In genomic region chr18:77166523-77166922, GRCh38 we compare ENCODE assay signal across 24 cellular contexts. TPM values are rescaled to one million over a fixed set of nuclear protein-coding genes. Genes with fewer than 3 reads are reported as not detected.
DNase-seq lines count a peak whose midpoint lies in the region; ATAC-seq and TF ChIP-seq lines count a peak whose summit lies in the region.
"Had no signal": no experiment of that assay in that cellular context is flagged by ENCODE, and none has a peak within 500 bp of the region (broad histone marks: within the 10 kb centered on the region; RNA-seq: fewer than 3 reads in every experiment).

No MANE protein-coding gene starts in this region.

- H2AFZ ChIP-seq in osteoblast (ENCODE audit: low read length): no peak overlapping the region

- CTCF ChIA-PET in Calu3 (lab: Charles Lee): no interaction called here
- CTCF ChIA-PET in RWPE1 (lab: Yijun Ruan, JAX): interaction anchor here (0.6 kb wide), 1 partner anchor 183 kb away, joined by 3 read pairs; no protein-coding TSS in a partner anchor
- CTCF ChIA-PET in GM10248 (lab: Yijun Ruan, JAX): interaction anchor here (1.1 kb wide), 1 partner anchor 9 kb away, joined by 3 read pairs; no protein-coding TSS in a partner anchor

- DNase-seq in stimulated activated naive CD8-positive, alpha-beta T cell treated with anti-CD3 and anti-CD28 coated beads, Interleukin-15, amount 100 ng/mL, for 72 hours: no peak
- DNase-seq in stimulated activated naive CD8-positive, alpha-beta T cell treated with anti-CD3 and anti-CD28 coated beads, Interleukin-15, Interleukin-2, amounts not matched to agents 100 U/mL and 50 U/mL, for 24 hours: no peak
- DNase-seq in glutamatergic neuron (no peak), osteoblast (ENCODE audit: insufficient read length, low spot score, missing footprints) (peak; percentile 53), Calu3 (no peak), RWPE1 (ENCODE audit: low spot score) (no peak), GM10248 (ENCODE audit: extremely low spot score) (no peak)
- DNase-seq: CD8-positive, alpha-beta memory T cell; GDM1; H9; HFFc6; Karpas-422; MV-4-11; NCI-H1105 treated with DMSO at 0.1 percent for 48 hours; NCI-H2081 treated with DMSO at 0.1 percent for 48 hours; NCI-H2171 treated with DMSO at 0.1 percent for 48 hours; NCI-H446; NCI-H526; SHP77 had no signal

- no peaks in the 10 kb centered on the region for H3K79me2 ChIP-seq in osteoblast (ENCODE audit: insufficient read depth, low read length)

- H3K27me3 Mint-ChIP-seq in stimulated activated naive CD8-positive, alpha-beta T cell treated with anti-CD3 and anti-CD28 coated beads, Interleukin-15, amount 100 ng/mL, for 72 hours: peaks cover 25% of the 10 kb centered on the region
- H3K27me3 Mint-ChIP-seq in glutamatergic neuron (ENCODE audit: unreplicated experiment) (peaks cover 12% of the 10 kb centered on the region), Calu3 (ENCODE audit: unreplicated experiment) (peaks cover 90% of the 10 kb centered on the region)

- H3K4me3 Mint-ChIP-seq in stimulated activated naive CD8-positive, alpha-beta T cell treated with anti-CD3 and anti-CD28 coated beads, Interleukin-15, amount 100 ng/mL, for 72 hours: no peak overlapping the region
- H3K4me3 Mint-ChIP-seq in glutamatergic neuron (ENCODE audit: unreplicated experiment) (peak overlapping the region; percentile 61), Calu3 (ENCODE audit: low read depth, unreplicated experiment) (no peak overlapping the region)
- H3K4me3 Mint-ChIP-seq: CD8-positive, alpha-beta memory T cell; HFFc6 had no signal

- H3K4me2 ChIP-seq in osteoblast (ENCODE audit: insufficient read depth, low read length): no peak overlapping the region

- H3K36me3 Mint-ChIP-seq in glutamatergic neuron (ENCODE audit: unreplicated experiment) (peaks cover 3% of the 10 kb centered on the region), Calu3 (ENCODE audit: insufficient read depth, unreplicated experiment) (no peaks in the 10 kb centered on the region)
- H3K36me3 Mint-ChIP-seq: CD8-positive, alpha-beta memory T cell had no signal

- peaks cover 2% of the 10 kb centered on the region for H3K27me3 ChIP-seq in osteoblast (ENCODE audit: insufficient read depth, low read length)

- intact Hi-C loops in Calu3 (cut with micrococcal nuclease; ENCODE audit: unreplicated experiment): no loop called here

- no peaks in the 10 kb centered on the region for H3K36me3 ChIP-seq in osteoblast (ENCODE audit: insufficient read depth, low read length)

- H3K4me1 ChIP-seq in osteoblast (ENCODE audit: insufficient read depth, low read length): peaks cover 3% of the 10 kb centered on the region

- POLR2A ChIA-PET in RWPE1 (lab: Yijun Ruan, JAX; ENCODE audit: low non-redundant PET): no interaction called here
- POLR2A ChIA-PET in GM10248 (lab: Yijun Ruan, JAX): no interaction called here

- H4K20me1 ChIP-seq in osteoblast (ENCODE audit: insufficient read depth, low read length): no peaks in the 10 kb centered on the region

- H3K9me3 ChIP-seq in osteoblast (ENCODE audit: low read depth, low read length): no peaks in the 10 kb centered on the region

- BruUV-seq in Calu3 (replicated peaks; lab: Mats Ljungman, UMichigan): no TSS peak

- peak; percentile 28 for ATAC-seq in stimulated activated naive CD8-positive, alpha-beta T cell treated with anti-CD3 and anti-CD28 coated beads, Interleukin-15, amount 100 ng/mL, for 72 hours
- ATAC-seq in stimulated activated naive CD8-positive, alpha-beta T cell treated with anti-CD3 and anti-CD28 coated beads, Interleukin-15, Interleukin-2, amounts not matched to agents 100 U/mL and 50 U/mL, for 24 hours: no peak
- no peak for ATAC-seq in GM18519 (IDR thresholded peaks at IDR 0.05; ENCODE audit: low FRiP score, unreplicated experiment)

- peaks cover 5% of the 10 kb centered on the region for H3K4me1 Mint-ChIP-seq in stimulated activated naive CD8-positive, alpha-beta T cell treated with anti-CD3 and anti-CD28 coated beads, Interleukin-15, amount 100 ng/mL, for 72 hours
- peaks cover 49% of the 10 kb centered on the region for H3K4me1 Mint-ChIP-seq in glutamatergic neuron (ENCODE audit: low read depth, unreplicated experiment)
- peaks cover 6% of the 10 kb centered on the region for H3K4me1 Mint-ChIP-seq in Calu3 (ENCODE audit: low read depth, unreplicated experiment)

- H3K9me3 Mint-ChIP-seq in stimulated activated naive CD8-positive, alpha-beta T cell treated with anti-CD3 and anti-CD28 coated beads, Interleukin-15, amount 100 ng/mL, for 72 hours: no peaks in the 10 kb centered on the region
- peaks cover 19% of the 10 kb centered on the region for H3K9me3 Mint-ChIP-seq in glutamatergic neuron (ENCODE audit: unreplicated experiment)
- no peaks in the 10 kb centered on the region for H3K9me3 Mint-ChIP-seq in Calu3 (ENCODE audit: low read depth, unreplicated experiment)
- H3K9me3 Mint-ChIP-seq: CD8-positive, alpha-beta memory T cell; H9; HFFc6 had no signal

- H3K27ac ChIP-seq in osteoblast (ENCODE audit: low read depth, low read length): no peak overlapping the region
- no peak overlapping the region for H3K27ac ChIP-seq in RWPE1
- H3K27ac ChIP-seq: C4-2B, SK-N-MC had no signal

- peak overlapping the region in 1 of 2 donors; percentile 80 for H3K27ac Mint-ChIP-seq in stimulated activated naive CD8-positive, alpha-beta T cell treated with anti-CD3 and anti-CD28 coated beads, Interleukin-15, amount 100 ng/mL, for 72 hours
- H3K27ac Mint-ChIP-seq in glutamatergic neuron (ENCODE audit: unreplicated experiment) (peak overlapping the region; percentile 92), Calu3 (ENCODE audit: unreplicated experiment) (no peak overlapping the region)
- H3K27ac Mint-ChIP-seq: HFFc6 had no signal

- no peak overlapping the region for H3K4me3 ChIP-seq in osteoblast (ENCODE audit: insufficient read depth, low read length)
- H3K4me3 ChIP-seq: SK-N-MC had no signal

- TF ChIP-seq CTCF in glutamatergic neuron (IDR thresholded peaks at IDR 0.05; ENCODE audit: partially characterized antibody, unreplicated experiment): no peak
- no peak for TF ChIP-seq CTCF in osteoblast (IDR thresholded peaks at IDR 0.05; ENCODE audit: extremely low read depth, low read depth, low read length)
- TF ChIP-seq CTCF in Calu3 (IDR thresholded peaks at IDR 0.05; ENCODE audit: unreplicated experiment): no peak
- TF ChIP-seq CTCF in RWPE1 (conservative IDR thresholded peaks at IDR 0.05; ENCODE audit: low read depth): no peak
- TF ChIP-seq CTCF in GM10248 (IDR thresholded peaks at IDR 0.05; ENCODE audit: control extremely low read depth, extremely low read depth, low read depth, missing control alignments): no peak

RNA-seq across cellular contexts. Expression of gene MBP, which starts 33.9 kb away (rescaled TPM):
- total RNA-seq in glutamatergic neuron (ENCODE audit: unreplicated experiment) (82.6 TPM), osteoblast (1.5 and 2.2 TPM in 2 replicates), Calu3 (2022) (221 and 257 TPM in 2 replicates)
- total RNA-seq: A172, Daoy had no signal

Comparison
In these comparisons a context has a peak if more than half of its experiments do, and no peak if none do; other contexts are left out.
1. RNA of gene MBP, which starts 33.9 kb away (total RNA-seq): 221 to 257 TPM in Calu3 and 82.6 TPM in glutamatergic neuron (single experiment); 1.5 to 2.2 TPM in osteoblast; every median in the first group is over 10 times any median in the second.